In genomic region chr16:67561824-67562525, GRCh38 we compare ENCODE assay signal across 1 cellular context.
A peak's percentile ranks its signal among the peaks of the same experiment; 100 is the strongest.
TF ChIP-seq lines count a peak whose summit lies in the region.

No MANE protein-coding gene starts in this region.

TF ChIP-seq in K562, 482 proteins besides CTCF, POLR2A, EP300 and RAD21 (continued from another document and continues in another):
- TF ChIP-seq DEAF1 (CRISPR knock-in tag; IDR thresholded peaks at IDR 0.05) (no peak), ZNF318 (IDR thresholded peaks at IDR 0.05; ENCODE audit: borderline replicate concordance in 1 of 2, low read depth in 1 of 2) (no peak), TEAD1 (CRISPR knock-in tag; IDR thresholded peaks at IDR 0.05) (0 out of 4 replicates have a peak, but pooled peaks of 1 of the 2 experiments have one; percentile 61), ZNF444 (CRISPR knock-in tag; IDR thresholded peaks at IDR 0.05) (no peak), BRF2 (IDR thresholded peaks at IDR 0.05; ENCODE audit: borderline replicate concordance, insufficient read depth, insufficient read length) (no peak), ZNF76 (CRISPR knock-in tag; IDR thresholded peaks at IDR 0.05; ENCODE audit: borderline replicate concordance) (no peak), MEF2A (IDR thresholded peaks at IDR 0.05; ENCODE audit: control insufficient read depth, low read depth, low read length) (no peak), ZNF184 (CRISPR knock-in tag; IDR thresholded peaks at IDR 0.05) (no peak), CTBP1 (IDR thresholded peaks at IDR 0.05; ENCODE audit: borderline replicate concordance) (peak; percentile 95), EWSR1 (IDR thresholded peaks at IDR 0.05; ENCODE audit: borderline replicate concordance, low read depth, partially characterized antibody) (no peak), FIP1L1 (IDR thresholded peaks at IDR 0.05; ENCODE audit: low read depth, low read length, poor library complexity, severe bottlenecking) (peak; percentile 54), PHF8 (IDR thresholded peaks at IDR 0.05; ENCODE audit: borderline replicate concordance, low read length) (peak; percentile 69), HOXB6 (CRISPR knock-in tag; IDR thresholded peaks at IDR 0.05; ENCODE audit: borderline replicate concordance) (no peak), RB1 (IDR thresholded peaks at IDR 0.05; ENCODE audit: low read depth) (peak; percentile 92; the same call in 1 of the 2 replicates), VEZF1 (CRISPR knock-in tag; IDR thresholded peaks at IDR 0.05) (peak; percentile 96), NR2C1 (IDR thresholded peaks at IDR 0.05) (no peak), NR2C1 (tag; IDR thresholded peaks at IDR 0.05) (0 out of 2 replicates have a peak, but pooled peaks have one; percentile 24), MCM2 (IDR thresholded peaks at IDR 0.05; ENCODE audit: low read depth) (no peak), NR1H2 (CRISPR knock-in tag; IDR thresholded peaks at IDR 0.05) (no peak), ZNF57 (CRISPR knock-in tag; IDR thresholded peaks at IDR 0.05) (no peak), HMGN3 (IDR thresholded peaks at IDR 0.05; ENCODE audit: borderline replicate concordance, extremely low read depth, insufficient read length, low read depth, low read length) (peak; percentile 87), ZBTB11 (CRISPR knock-in tag; IDR thresholded peaks at IDR 0.05) (peak in 1 of 3 experiments; percentile 85; a peak in 1 of 6 replicates), LCOR (CRISPR knock-in tag; IDR thresholded peaks at IDR 0.05) (peak; percentile 40; the same call in 1 of the 2 replicates), E2F1 (CRISPR knock-in tag; IDR thresholded peaks at IDR 0.05) (peak; percentile 93), ZHX1 (conservative IDR thresholded peaks at IDR 0.05; ENCODE audit: low read length) (0 out of 2 replicates have a peak, but pooled peaks have one; percentile 13), SAFB (IDR thresholded peaks at IDR 0.05; ENCODE audit: borderline replicate concordance, low read depth, low read length) (peak; percentile 91), KDM4B (IDR thresholded peaks at IDR 0.05; ENCODE audit: borderline replicate concordance in 2 of 2, low read depth in 1 of 2) (0 out of 4 replicates have a peak, but pooled peaks of 1 of the 2 experiments have one; percentile 60), RBFOX2 (IDR thresholded peaks at IDR 0.05; ENCODE audit: low read depth, low read length) (peak; percentile 91), ZNF133 (CRISPR knock-in tag; IDR thresholded peaks at IDR 0.05) (no peak), IRF9 (tag; IDR thresholded peaks at IDR 0.05) (no peak), CBX2 (IDR thresholded peaks at IDR 0.05; ENCODE audit: insufficient read depth, low read length, poor library complexity, severe bottlenecking) (no peak), CREB3L1 (IDR thresholded peaks at IDR 0.05; ENCODE audit: borderline replicate concordance, low read depth) (peak; percentile 16; the same call in 1 of the 2 replicates)
